24 cellular contexts compared by ENCODE assay signal in the genomic region with DNA sequence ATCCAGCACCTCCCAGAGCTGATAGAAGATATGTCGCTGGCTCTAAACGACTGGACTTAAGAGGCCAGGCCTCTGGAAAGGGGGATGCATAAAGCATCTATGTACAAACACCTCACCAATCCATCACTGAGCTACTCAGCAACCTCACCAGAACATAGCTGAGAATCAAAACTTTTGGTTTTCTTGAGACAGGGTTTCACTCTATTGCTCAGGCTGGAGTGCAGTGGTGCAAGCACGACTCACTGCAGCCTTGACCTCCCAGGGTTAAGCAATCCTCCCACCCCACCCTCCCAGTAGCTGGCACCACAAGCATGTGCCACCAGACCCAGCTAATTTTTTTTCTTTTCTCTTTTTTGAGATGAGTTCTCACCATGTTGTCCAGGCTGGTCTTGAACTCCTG.
DNase-seq lines count a peak whose midpoint lies in the region; ATAC-seq and TF ChIP-seq lines count a peak whose summit lies in the region.
"Had no signal": no experiment of that assay in that cellular context is flagged by ENCODE, and none has a peak within 500 bp of the region (broad histone marks: within the 10 kb centered on the region; RNA-seq: fewer than 3 reads in every experiment).

No MANE protein-coding gene starts in this region.

- H3K36me3 ChIP-seq in BLaER1 treated with 17β-estradiol and CSF1 and Interleukin-3, amounts not matched to agents 10 nM and 100 nM, result peaks cover 0 to 78% (median 31%) of the 10 kb centered on the region in 11 experiments; a peak in 13 of 22 replicates
- H3K36me3 ChIP-seq: brain microvascular endothelial cell, lower lobe of right lung, ovary, vagina had no signal

- CTCF ChIA-PET in CD4-positive, alpha-beta T cell (lab: Charles Lee), result interaction anchor here (0.7 kb wide), 1 partner anchor 507 kb away, joined by 3 read pairs; no protein-coding TSS in a partner anchor

- no peak overlapping the region for H3K4me3 Mint-ChIP-seq in T-helper 17 cell
- no peak overlapping the region for H3K4me3 Mint-ChIP-seq in CD4-positive, alpha-beta T cell
- H3K4me3 Mint-ChIP-seq: activated naive CD8-positive, alpha-beta T cell treated with anti-CD3 and anti-CD28 coated beads, Interleukin-2, amount 10 ng/mL, durations not matched to agents 7 days and 5 days; CD8-positive, alpha-beta memory T cell had no signal

- no peak for TF ChIP-seq CTCF in foreskin fibroblast (IDR thresholded peaks at IDR 0.05; ENCODE audit: low read depth, low read length)
- TF ChIP-seq CTCF in CD4-positive, alpha-beta T cell (IDR thresholded peaks at IDR 0.05), result no peak

- H4K20me1 ChIP-seq in BLaER1 treated with 17β-estradiol and CSF1 and Interleukin-3, amounts not matched to agents 10 nM and 100 nM, result 0 out of 22 replicates have a peak, but pooled peaks cover 0 to 6% (median 0%) of the 10 kb centered on the region in 11 experiments

- intact Hi-C loops in CD4-positive, alpha-beta T cell (cut with DNase I, micrococcal nuclease), result no loop called here

- DNase-seq in T-helper 17 cell, result no peak
- peak; percentile 22 to 71 for DNase-seq in foreskin fibroblast
- no peak for DNase-seq in GDM1 (lab: John Stamatoyannopoulos, UW)
- DNase-seq in inferior parietal cortex (ENCODE audit: extremely low spot score), result no peak
- no peak for DNase-seq in CD4-positive, alpha-beta T cell
- DNase-seq in OCI-M2 (lab: John Stamatoyannopoulos, UW; ENCODE audit: unreplicated experiment), result no peak
- DNase-seq: activated CD4-positive, alpha-beta T cell treated with anti-CD3 and anti-CD28 coated beads, Interleukin-2, amount 50 U/mL, for 48 hours; activated naive CD8-positive, alpha-beta T cell treated with anti-CD3 and anti-CD28 coated beads, Interleukin-2, amount 10 ng/mL, durations not matched to agents 7 days and 5 days; brain microvascular endothelial cell; CD8-positive, alpha-beta memory T cell; DMS79; erythroblast; lower lobe of right lung; naive B cell; NCI-H187; NCI-H345; NK-92 treated with Interleukin-12 subunit alpha and Interleukin-12 subunit beta, amount 100 ng/mL, for 24 hours; ovary; Right ventricle myocardium superior; stimulated activated CD4-positive, alpha-beta T cell treated with anti-CD3 and anti-CD28 coated beads, Interleukin-2, amount 100 ng/mL, for 48 hours; T-helper 1 cell had no signal

- peak overlapping the region; percentile 48 to 88 (median 72) for H3K4me2 ChIP-seq in BLaER1 treated with 17β-estradiol and CSF1 and Interleukin-3, amounts not matched to agents 10 nM and 100 nM

- H3K27ac Mint-ChIP-seq in T-helper 17 cell, result peak overlapping the region; percentile 24
- H3K27ac Mint-ChIP-seq in CD4-positive, alpha-beta T cell, result no peak overlapping the region
- H3K27ac Mint-ChIP-seq: activated naive CD8-positive, alpha-beta T cell treated with anti-CD3 and anti-CD28 coated beads, Interleukin-2, amount 10 ng/mL, durations not matched to agents 7 days and 5 days had no signal

- H3K36me3 Mint-ChIP-seq in T-helper 17 cell (ENCODE audit: low read depth), result peaks cover 3% of the 10 kb centered on the region
- no peaks in the 10 kb centered on the region for H3K36me3 Mint-ChIP-seq in CD4-positive, alpha-beta T cell (ENCODE audit: low read depth)
- H3K36me3 Mint-ChIP-seq: activated naive CD8-positive, alpha-beta T cell treated with anti-CD3 and anti-CD28 coated beads, Interleukin-2, amount 10 ng/mL, durations not matched to agents 7 days and 5 days; CD8-positive, alpha-beta memory T cell; naive B cell had no signal

- H3K4me1 ChIP-seq in BLaER1 treated with 17β-estradiol and CSF1 and Interleukin-3, amounts not matched to agents 10 nM and 100 nM, result peaks cover 56 to 100% (median 95%) of the 10 kb centered on the region in 10 experiments
- H3K4me1 ChIP-seq: lower lobe of right lung, vagina had no signal

- ATAC-seq in HG03066 (IDR thresholded peaks at IDR 0.05; ENCODE audit: low read depth, unreplicated experiment) (peak; percentile 24), T-helper 17 cell (no peak)
- no peak for ATAC-seq in CD4-positive, alpha-beta T cell (ENCODE audit: poor library complexity)
- ATAC-seq: lower lobe of right lung had no signal

- H3K4me1 Mint-ChIP-seq in T-helper 17 cell, result peaks cover 6% of the 10 kb centered on the region
- H3K4me1 Mint-ChIP-seq in CD4-positive, alpha-beta T cell (ENCODE audit: low read depth), result no peaks in the 10 kb centered on the region
- H3K4me1 Mint-ChIP-seq: activated naive CD8-positive, alpha-beta T cell treated with anti-CD3 and anti-CD28 coated beads, Interleukin-2, amount 10 ng/mL, durations not matched to agents 7 days and 5 days had no signal

- H3K27ac ChIP-seq in BLaER1 treated with 17β-estradiol and CSF1 and Interleukin-3, amounts not matched to agents 10 nM and 100 nM, result peak overlapping the region in 9 of 11 experiments; percentile 52 to 96 (median 94); a peak in 19 of 22 replicates
- no peak overlapping the region for H3K27ac ChIP-seq in CD4-positive, alpha-beta T cell (ENCODE audit: low read depth, low read length)
- H3K27ac ChIP-seq: brain microvascular endothelial cell, lower lobe of right lung, ovary, vagina had no signal

- POLR2A ChIA-PET in CD4-positive, alpha-beta T cell (lab: Charles Lee), result no interaction called here

- no peak overlapping the region for H3K4me3 ChIP-seq in BLaER1 treated with 17β-estradiol and CSF1 and Interleukin-3, amounts not matched to agents 10 nM and 100 nM
- H3K4me3 ChIP-seq in foreskin fibroblast (ENCODE audit: low read depth in 1 of 2, low read length in 2 of 2), result no peak overlapping the region
- H3K4me3 ChIP-seq: lower lobe of right lung, ovary, vagina had no signal

- peaks cover 5% of the 10 kb centered on the region for H3K27me3 Mint-ChIP-seq in T-helper 17 cell
- no peaks in the 10 kb centered on the region for H3K27me3 Mint-ChIP-seq in CD4-positive, alpha-beta T cell
- H3K27me3 Mint-ChIP-seq: naive B cell had no signal

- H3K27me3 ChIP-seq in BLaER1 treated with 17β-estradiol and CSF1 and Interleukin-3, amounts not matched to agents 10 nM and 100 nM, result no peaks in the 10 kb centered on the region
- no peaks in the 10 kb centered on the region for H3K27me3 ChIP-seq in CD4-positive, alpha-beta T cell (ENCODE audit: control insufficient read depth, insufficient read depth, low read length)
- H3K27me3 ChIP-seq: brain microvascular endothelial cell, ovary, vagina had no signal

- H3K9me3 Mint-ChIP-seq in CD4-positive, alpha-beta T cell, result no peaks in the 10 kb centered on the region
- H3K9me3 Mint-ChIP-seq: activated naive CD8-positive, alpha-beta T cell treated with anti-CD3 and anti-CD28 coated beads, Interleukin-2, amount 10 ng/mL, durations not matched to agents 7 days and 5 days; CD8-positive, alpha-beta memory T cell had no signal

- peaks cover 0 to 5% (median 0%) of the 10 kb centered on the region in 11 experiments; a peak in 1 of 22 replicates for H3K9me3 ChIP-seq in BLaER1 treated with 17β-estradiol and CSF1 and Interleukin-3, amounts not matched to agents 10 nM and 100 nM (replicated peaks in 1 of 11)
- H3K9me3 ChIP-seq in T-helper 17 cell (ENCODE audit: control insufficient read depth, low read length, poor library complexity, severe bottlenecking), result no peaks in the 10 kb centered on the region
- no peaks in the 10 kb centered on the region for H3K9me3 ChIP-seq in CD4-positive, alpha-beta T cell (ENCODE audit: control insufficient read depth, low read length)
- H3K9me3 ChIP-seq: lower lobe of right lung, ovary, vagina had no signal

- peak overlapping the region in 9 of 11 experiments; percentile 38 to 83 (median 65); a peak in 17 of 22 replicates for H3K9ac ChIP-seq in BLaER1 treated with 17β-estradiol and CSF1 and Interleukin-3, amounts not matched to agents 10 nM and 100 nM

Comparison
In these comparisons a context has a peak if more than half of its experiments do, and no peak if none do; other contexts are left out.
1. DNase-seq: peak in foreskin fibroblast (2 of 2); none in T-helper 17 cell (0 of 3), GDM1 (single experiment), inferior parietal cortex (single experiment), CD4-positive, alpha-beta T cell (0 of 10) and OCI-M2 (single experiment).